Comparison of ENCODE assay signal across 1 cellular context in genomic region chr6:147345902-147346301, GRCh38.
TF ChIP-seq lines count a peak whose summit lies in the region.

No MANE protein-coding gene starts in this region.

TF ChIP-seq in K562, 482 proteins besides CTCF, POLR2A, EP300 and RAD21:
- no peak for TF ChIP-seq SMARCA5 (IDR thresholded peaks at IDR 0.05)
- no peak for TF ChIP-seq E2F5 (CRISPR knock-in tag; IDR thresholded peaks at IDR 0.05)
- peak; percentile 15; the same call in 1 of the 2 replicates for TF ChIP-seq POLR2G (IDR thresholded peaks at IDR 0.05; ENCODE audit: low read depth, low read length)
- TF ChIP-seq HNRNPL (IDR thresholded peaks at IDR 0.05; ENCODE audit: low read depth, low read length) = no peak
- no peak for TF ChIP-seq EWSR1 (IDR thresholded peaks at IDR 0.05; ENCODE audit: borderline replicate concordance, low read depth, partially characterized antibody)
- no peak for TF ChIP-seq STAG1 (CRISPR knock-in tag; IDR thresholded peaks at IDR 0.05; ENCODE audit: borderline replicate concordance)
- TF ChIP-seq ZBTB9 (CRISPR knock-in tag; IDR thresholded peaks at IDR 0.05) = no peak
